In the genomic region with DNA sequence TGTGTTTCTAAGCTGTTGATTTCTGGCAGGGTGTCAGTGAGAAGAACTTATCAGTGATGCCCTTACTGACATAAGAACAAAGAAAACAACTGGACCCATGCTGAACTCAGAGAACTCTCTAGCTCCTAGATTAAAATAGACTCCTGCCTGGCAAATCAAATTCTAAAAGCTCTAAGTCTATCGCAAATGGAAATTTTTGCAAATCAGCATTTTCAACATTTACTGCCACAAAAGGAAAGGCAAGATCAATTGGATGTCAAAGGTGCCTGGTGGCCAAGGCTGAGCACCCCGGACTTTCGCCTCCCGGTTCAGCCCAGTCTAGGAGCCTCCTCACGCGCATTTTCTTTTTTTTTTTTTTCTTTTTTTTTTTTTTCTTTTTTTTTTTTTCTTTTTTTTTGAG, we compare ENCODE assay signal across 34 cellular contexts.
"Had no signal": no experiment of that assay in that cellular context is flagged by ENCODE, and none has a peak within 500 bp of the region (broad histone marks: within the 10 kb centered on the region; RNA-seq: fewer than 3 reads in every experiment).

No MANE protein-coding gene starts in this region.

- FAIRE-seq: astrocyte, TTC549 had no signal

- H3K27me3 ChIP-seq: body of pancreas, brain microvascular endothelial cell had no signal

- H3K9me3 ChIP-seq: adrenal gland, body of pancreas had no signal

- H3K4me3 ChIP-seq: adrenal gland, body of pancreas, breast epithelium had no signal

- H3K36me3 ChIP-seq: adrenal gland, brain microvascular endothelial cell, breast epithelium had no signal

- H3K27ac ChIP-seq: adrenal gland, body of pancreas, brain microvascular endothelial cell, breast epithelium, VCaP had no signal

- DNase-seq: activated B cell treated with CpG ODN at 0.5 μM for 24 hours; activated CD4-positive, alpha-beta memory T cell treated with anti-CD3 and anti-CD28 coated beads for 36 hours; activated CD4-positive, alpha-beta T cell treated with anti-CD3 and anti-CD28 coated beads for 4 hours; activated CD4-positive, alpha-beta T cell treated with anti-CD3 and anti-CD28 coated beads, Interleukin-2, amount 10 ng/mL, durations not matched to agents 24 days and 14 days; activated CD4-positive, alpha-beta T cell treated with anti-CD3 and anti-CD28 coated beads, Interleukin-2, amount 50 U/mL, for 1 hour; activated CD4-positive, alpha-beta T cell treated with anti-CD3 and anti-CD28 coated beads, Interleukin-2, amount 50 U/mL, for 4 hours; activated CD4-positive, CD25-positive, alpha-beta regulatory T cell treated with anti-CD3 and anti-CD28 coated beads, Interleukin-2, amount 50 U/mL, for 72 hours; activated CD8-positive, alpha-beta memory T cell treated with anti-CD3 and anti-CD28 coated beads, Interleukin-2, amount 50 U/mL, for 4 hours; activated CD8-positive, alpha-beta T cell treated with anti-CD3 and anti-CD28 coated beads for 36 hours; activated effector memory CD4-positive, alpha-beta T cell treated with anti-CD3 and anti-CD28 coated beads, Interleukin-2, amount 50 U/mL, for 16 hours; activated gamma-delta T cell treated with Interleukin-2 at 50 U/mL for 16 hours; activated naive CD4-positive, alpha-beta T cell; activated naive CD4-positive, alpha-beta T cell treated with anti-CD3 and anti-CD28 coated beads for 36 hours; activated naive CD4-positive, alpha-beta T cell treated with anti-CD3 and anti-CD28 coated beads, Interleukin-2, amount 50 U/mL, for 16 hours; activated naive CD8-positive, alpha-beta T cell treated with anti-CD3 and anti-CD28 coated beads for 36 hours; activated T-cell treated with anti-CD3 and anti-CD28 coated beads for 4 hours; activated T-cell treated with anti-CD3 and anti-CD28 coated beads, Interleukin-2, amount 50 U/mL, for 1 hour; activated T-cell treated with anti-CD3 and anti-CD28 coated beads, Interleukin-2, amount 50 U/mL, for 4 hours; activated T-cell treated with anti-CD3 and anti-CD28 coated beads, Interleukin-2, amount 50 U/mL, for 72 hours; adrenal gland; amniotic stem cell; aorta; body of pancreas; brain microvascular endothelial cell; central memory CD4-positive, alpha-beta T cell; T-helper 1 cell; T-helper 2 cell; T-helper 9 cell had no signal

- H3K4me1 ChIP-seq: adrenal gland, body of pancreas, breast epithelium had no signal

- ATAC-seq: activated CD8-positive, alpha-beta T cell treated with anti-CD3 and anti-CD28 coated beads for 36 hours; activated naive CD4-positive, alpha-beta T cell treated with anti-CD3 and anti-CD28 coated beads, Interleukin-2, amount 50 U/mL, for 72 hours; activated T-cell treated with anti-CD3 and anti-CD28 coated beads, Interleukin-2, amount 50 U/mL, for 4 hours; activated T-cell treated with anti-CD3 and anti-CD28 coated beads, Interleukin-2, amount 50 U/mL, for 72 hours; activated T-helper 17 cell treated with anti-CD3 and anti-CD28 coated beads, Interleukin-2, amount 50 U/mL, for 72 hours; body of pancreas had no signal
